ENCODE assay signal across 1 cellular context in the genomic region with DNA sequence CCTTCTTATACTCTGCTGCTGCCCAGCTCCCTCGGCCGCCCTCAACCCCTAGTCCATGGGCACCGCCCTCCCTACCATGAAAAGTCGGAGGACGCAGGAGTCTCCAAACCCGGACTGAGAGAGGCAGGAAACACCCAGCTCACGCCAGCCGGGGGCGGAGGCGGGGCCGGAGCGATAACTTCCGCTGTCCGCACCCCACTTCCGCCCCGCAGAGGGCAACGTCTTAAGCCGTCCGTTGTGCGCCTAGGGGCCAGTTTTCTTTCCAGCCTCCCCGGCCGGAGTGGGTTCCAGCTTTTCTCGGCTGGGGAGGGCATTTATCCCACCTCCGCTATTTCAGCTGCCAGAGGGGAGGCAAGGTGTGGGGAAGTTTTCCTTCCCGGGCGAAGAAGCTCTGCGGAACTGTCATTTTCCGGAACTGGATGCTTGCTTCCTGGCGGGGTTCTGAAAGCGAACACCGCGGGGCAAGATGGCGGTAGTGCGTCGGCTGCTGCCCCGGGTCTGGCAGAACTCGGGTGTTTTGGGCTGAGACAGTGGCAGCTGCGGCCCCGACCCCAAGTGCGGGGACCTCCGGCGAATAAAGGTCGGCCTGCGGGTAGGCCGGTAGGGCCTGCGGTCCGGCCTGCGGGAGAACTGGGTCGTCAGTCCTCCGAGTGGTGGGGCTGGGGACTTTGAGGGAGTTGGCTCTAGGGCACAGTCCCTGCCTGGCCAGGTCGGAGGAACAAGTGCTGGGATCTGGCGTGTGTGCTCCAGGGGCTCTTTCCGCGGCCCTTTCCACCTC.
A peak's percentile ranks its signal among the peaks of the same experiment; 100 is the strongest.
TF ChIP-seq lines count a peak whose summit lies in the region.

KCTD10 (minus strand) TSS at position 116 of the 778 bp plus-strand sequence; CDS start at position 78, 38 bp downstream.
UBE3B (plus strand) TSS at position 450 of the 778 bp plus-strand sequence. CDS start 5,918 bp downstream, outside the sequence.

TF ChIP-seq in GM12878, 131 proteins besides CTCF, POLR2A, EP300 and RAD21 (continued from another document and continues in another):
- TF ChIP-seq, protein P1, sequence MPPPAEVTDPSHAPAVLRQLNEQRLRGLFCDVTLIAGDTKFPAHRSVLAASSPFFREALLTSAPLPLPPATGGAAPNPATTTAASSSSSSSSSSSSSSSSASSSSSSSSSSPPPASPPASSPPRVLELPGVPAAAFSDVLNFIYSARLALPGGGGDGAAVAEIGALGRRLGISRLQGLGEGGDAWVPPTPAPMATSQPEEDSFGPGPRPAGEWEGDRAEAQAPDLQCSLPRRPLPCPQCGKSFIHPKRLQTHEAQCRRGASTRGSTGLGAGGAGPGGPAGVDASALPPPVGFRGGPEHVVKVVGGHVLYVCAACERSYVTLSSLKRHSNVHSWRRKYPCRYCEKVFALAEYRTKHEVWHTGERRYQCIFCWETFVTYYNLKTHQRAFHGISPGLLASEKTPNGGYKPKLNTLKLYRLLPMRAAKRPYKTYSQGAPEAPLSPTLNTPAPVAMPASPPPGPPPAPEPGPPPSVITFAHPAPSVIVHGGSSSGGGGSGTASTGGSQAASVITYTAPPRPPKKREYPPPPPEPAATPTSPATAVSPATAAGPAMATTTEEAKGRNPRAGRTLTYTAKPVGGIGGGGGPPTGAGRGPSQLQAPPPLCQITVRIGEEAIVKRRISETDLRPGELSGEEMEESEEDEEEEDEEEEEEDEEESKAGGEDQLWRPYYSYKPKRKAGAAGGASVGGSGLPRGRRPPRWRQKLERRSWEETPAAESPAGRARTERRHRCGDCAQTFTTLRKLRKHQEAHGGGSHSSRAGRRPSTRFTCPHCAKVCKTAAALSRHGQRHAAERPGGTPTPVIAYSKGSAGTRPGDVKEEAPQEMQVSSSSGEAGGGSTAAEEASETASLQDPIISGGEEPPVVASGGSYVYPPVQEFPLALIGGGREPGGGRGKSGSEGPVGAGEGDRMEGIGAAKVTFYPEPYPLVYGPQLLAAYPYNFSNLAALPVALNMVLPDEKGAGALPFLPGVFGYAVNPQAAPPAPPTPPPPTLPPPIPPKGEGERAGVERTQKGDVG (CRISPR knock-in tag; IDR thresholded peaks at IDR 0.05), result no peak
- peak; percentile 99 for TF ChIP-seq ZNF207 (IDR thresholded peaks at IDR 0.05; ENCODE audit: borderline replicate concordance)
- TF ChIP-seq POLR2AphosphoS2 (IDR thresholded peaks at IDR 0.05; ENCODE audit: low read depth, low read length), result 0 out of 2 replicates have a peak, but pooled peaks have one; percentile 30
- no peak for TF ChIP-seq SMAD5 (IDR thresholded peaks at IDR 0.05; ENCODE audit: low read depth)
- peak; percentile 92 for TF ChIP-seq E4F1 (IDR thresholded peaks at IDR 0.05; ENCODE audit: borderline replicate concordance, partially characterized antibody)
- TF ChIP-seq ZBED1 (IDR thresholded peaks at IDR 0.05; ENCODE audit: borderline replicate concordance), result no peak
- 0 out of 2 replicates have a peak, but pooled peaks have one; percentile 70 for TF ChIP-seq ASH2L (IDR thresholded peaks at IDR 0.05; ENCODE audit: borderline replicate concordance, low read depth)
- TF ChIP-seq, protein P2, sequence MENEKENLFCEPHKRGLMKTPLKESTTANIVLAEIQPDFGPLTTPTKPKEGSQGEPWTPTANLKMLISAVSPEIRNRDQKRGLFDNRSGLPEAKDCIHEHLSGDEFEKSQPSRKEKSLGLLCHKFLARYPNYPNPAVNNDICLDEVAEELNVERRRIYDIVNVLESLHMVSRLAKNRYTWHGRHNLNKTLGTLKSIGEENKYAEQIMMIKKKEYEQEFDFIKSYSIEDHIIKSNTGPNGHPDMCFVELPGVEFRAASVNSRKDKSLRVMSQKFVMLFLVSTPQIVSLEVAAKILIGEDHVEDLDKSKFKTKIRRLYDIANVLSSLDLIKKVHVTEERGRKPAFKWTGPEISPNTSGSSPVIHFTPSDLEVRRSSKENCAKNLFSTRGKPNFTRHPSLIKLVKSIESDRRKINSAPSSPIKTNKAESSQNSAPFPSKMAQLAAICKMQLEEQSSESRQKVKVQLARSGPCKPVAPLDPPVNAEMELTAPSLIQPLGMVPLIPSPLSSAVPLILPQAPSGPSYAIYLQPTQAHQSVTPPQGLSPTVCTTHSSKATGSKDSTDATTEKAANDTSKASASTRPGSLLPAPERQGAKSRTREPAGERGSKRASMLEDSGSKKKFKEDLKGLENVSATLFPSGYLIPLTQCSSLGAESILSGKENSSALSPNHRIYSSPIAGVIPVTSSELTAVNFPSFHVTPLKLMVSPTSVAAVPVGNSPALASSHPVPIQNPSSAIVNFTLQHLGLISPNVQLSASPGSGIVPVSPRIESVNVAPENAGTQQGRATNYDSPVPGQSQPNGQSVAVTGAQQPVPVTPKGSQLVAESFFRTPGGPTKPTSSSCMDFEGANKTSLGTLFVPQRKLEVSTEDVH (IDR thresholded peaks at IDR 0.05; ENCODE audit: low read depth, partially characterized antibody), result peak; percentile 100
- peak; percentile 100 for TF ChIP-seq RELB (IDR thresholded peaks at IDR 0.05; ENCODE audit: low read depth)
- TF ChIP-seq RFX5 (IDR thresholded peaks at IDR 0.05; ENCODE audit: low read depth, low read length), result no peak
- TF ChIP-seq CEBPB (IDR thresholded peaks at IDR 0.05; ENCODE audit: borderline replicate concordance in 1 of 2, low read depth in 2 of 2, low read length in 2 of 2), result peak in 1 of 2 experiments; percentile 7; a peak in 1 of 4 replicates
- TF ChIP-seq TCF3 (IDR thresholded peaks at IDR 0.05; ENCODE audit: borderline replicate concordance, insufficient read depth, low read depth, low read length), result 0 out of 2 replicates have a peak, but pooled peaks have one; percentile 48
- TF ChIP-seq HCFC1 (IDR thresholded peaks at IDR 0.05; ENCODE audit: low read length), result peak; percentile 83
- no peak for TF ChIP-seq SP1 (IDR thresholded peaks at IDR 0.05; ENCODE audit: low read depth, low read length)
- TF ChIP-seq, protein P3, sequence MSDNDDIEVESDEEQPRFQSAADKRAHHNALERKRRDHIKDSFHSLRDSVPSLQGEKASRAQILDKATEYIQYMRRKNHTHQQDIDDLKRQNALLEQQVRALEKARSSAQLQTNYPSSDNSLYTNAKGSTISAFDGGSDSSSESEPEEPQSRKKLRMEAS (IDR thresholded peaks at IDR 0.05; ENCODE audit: low read depth, low read length), result no peak
- TF ChIP-seq TARDBP (IDR thresholded peaks at IDR 0.05; ENCODE audit: borderline replicate concordance), result peak; percentile 81
- TF ChIP-seq DPF2 (IDR thresholded peaks at IDR 0.05), result peak; percentile 32; the same call in 1 of the 2 replicates
- no peak for TF ChIP-seq PBX3 (IDR thresholded peaks at IDR 0.05; ENCODE audit: insufficient replicate concordance, low read depth, low read length)
- TF ChIP-seq RUNX3 (IDR thresholded peaks at IDR 0.05; ENCODE audit: low read length), result peak; percentile 70
- no peak for TF ChIP-seq JUND (IDR thresholded peaks at IDR 0.05; ENCODE audit: low read depth, low read length)
- TF ChIP-seq WRNIP1 (IDR thresholded peaks at IDR 0.05; ENCODE audit: borderline replicate concordance, low read depth, low read length), result peak; percentile 91; the same call in 1 of the 2 replicates
- TF ChIP-seq IKZF1 (conservative IDR thresholded peaks at IDR 0.05), result peak; percentile 98
- peak in 1 of 2 experiments; percentile 86; a peak in 2 of 3 replicates for TF ChIP-seq EGR1 (IDR thresholded peaks at IDR 0.05; ENCODE audit: borderline replicate concordance in 1 of 2, low read depth in 2 of 2, low read length in 2 of 2)
- no peak for TF ChIP-seq SUZ12 (IDR thresholded peaks at IDR 0.05; ENCODE audit: unreplicated experiment)
- TF ChIP-seq KLF5 (IDR thresholded peaks at IDR 0.05; ENCODE audit: partially characterized antibody), result peak; percentile 89
- TF ChIP-seq CBFB (IDR thresholded peaks at IDR 0.05; ENCODE audit: low read depth), result peak; percentile 82; the same call in 1 of the 2 replicates
- peak; percentile 81 for TF ChIP-seq NR2C1 (IDR thresholded peaks at IDR 0.05)
- TF ChIP-seq YBX1 (IDR thresholded peaks at IDR 0.05), result no peak
- TF ChIP-seq RAD51 (IDR thresholded peaks at IDR 0.05), result peak; percentile 56; the same call in 1 of the 2 replicates
- no peak for TF ChIP-seq KAT2A (conservative IDR thresholded peaks at IDR 0.05; ENCODE audit: control insufficient read depth, low read depth, low read length)
- peak; percentile 86 for TF ChIP-seq ZZZ3 (IDR thresholded peaks at IDR 0.05; ENCODE audit: control insufficient read depth, insufficient read length, low read depth)
- TF ChIP-seq RELA (IDR thresholded peaks at IDR 0.05; ENCODE audit: borderline replicate concordance, partially characterized antibody), result peak; percentile 31
- TF ChIP-seq, protein P4, sequence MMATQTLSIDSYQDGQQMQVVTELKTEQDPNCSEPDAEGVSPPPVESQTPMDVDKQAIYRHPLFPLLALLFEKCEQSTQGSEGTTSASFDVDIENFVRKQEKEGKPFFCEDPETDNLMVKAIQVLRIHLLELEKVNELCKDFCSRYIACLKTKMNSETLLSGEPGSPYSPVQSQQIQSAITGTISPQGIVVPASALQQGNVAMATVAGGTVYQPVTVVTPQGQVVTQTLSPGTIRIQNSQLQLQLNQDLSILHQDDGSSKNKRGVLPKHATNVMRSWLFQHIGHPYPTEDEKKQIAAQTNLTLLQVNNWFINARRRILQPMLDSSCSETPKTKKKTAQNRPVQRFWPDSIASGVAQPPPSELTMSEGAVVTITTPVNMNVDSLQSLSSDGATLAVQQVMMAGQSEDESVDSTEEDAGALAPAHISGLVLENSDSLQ (IDR thresholded peaks at IDR 0.05), result peak; percentile 82
- peak; percentile 10 to 29; a peak in 2 of 4 replicates for TF ChIP-seq IKZF2 (IDR thresholded peaks at IDR 0.05)
- peak; percentile 98 for TF ChIP-seq HDAC2 (IDR thresholded peaks at IDR 0.05)
- no peak for TF ChIP-seq MYC (IDR thresholded peaks at IDR 0.05; ENCODE audit: insufficient read depth, insufficient read length, insufficient replicate concordance, low read length, severe bottlenecking)
- no peak for TF ChIP-seq ATF3 (IDR thresholded peaks at IDR 0.05; ENCODE audit: borderline replicate concordance, extremely low read depth, low read depth, low read length)
- peak; percentile 56 for TF ChIP-seq NR2F1 (conservative IDR thresholded peaks at IDR 0.05)
- peak; percentile 82 for TF ChIP-seq ATF7 (IDR thresholded peaks at IDR 0.05; ENCODE audit: low read depth)
- TF ChIP-seq SIN3A (IDR thresholded peaks at IDR 0.05; ENCODE audit: low read depth, low read length), result peak; percentile 53
- TF ChIP-seq SPI1 (IDR thresholded peaks at IDR 0.05; ENCODE audit: borderline replicate concordance, insufficient read depth, low read depth, low read length), result 0 out of 2 replicates have a peak, but pooled peaks have one; percentile 16
- TF ChIP-seq CREM (IDR thresholded peaks at IDR 0.05; ENCODE audit: low read depth), result peak; percentile 79
- TF ChIP-seq ELK1 (IDR thresholded peaks at IDR 0.05; ENCODE audit: low read depth, low read length), result peak; percentile 72
